Comparison of ENCODE assay signal across 23 cellular contexts in the genomic region with DNA sequence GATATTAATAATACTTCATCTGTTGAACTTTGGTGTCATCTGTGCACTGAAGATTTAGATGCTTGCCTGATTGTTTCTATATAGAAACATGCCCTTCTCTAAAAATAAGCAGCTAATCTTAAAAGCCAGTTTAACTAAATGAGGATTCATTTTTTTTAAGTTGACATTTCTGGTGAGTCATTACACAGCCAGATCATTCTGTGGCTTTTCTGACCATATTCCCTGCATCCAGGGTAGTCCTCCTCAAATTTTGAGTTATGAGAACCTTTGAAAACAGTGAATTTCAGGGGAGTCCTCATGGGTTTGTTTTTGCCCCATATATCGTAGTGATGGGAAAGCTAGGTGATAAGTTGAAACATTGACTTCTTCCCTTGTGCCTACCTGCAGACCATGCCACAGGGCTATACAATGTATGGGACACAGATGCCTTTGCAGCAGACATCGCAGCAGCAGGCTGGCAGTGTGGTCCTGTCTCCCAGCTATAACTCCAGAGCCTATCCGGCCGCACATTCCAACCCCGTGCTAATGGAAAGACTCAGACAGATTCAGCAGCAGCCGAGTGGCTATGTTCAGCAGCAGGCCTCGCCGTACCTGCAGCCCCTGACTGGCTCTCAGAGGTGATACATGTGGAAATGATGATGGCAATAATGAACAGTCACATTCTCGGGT. TPM values are rescaled to one million over a fixed set of nuclear protein-coding genes. Genes with fewer than 3 reads are reported as not detected.
A peak's percentile ranks its signal among the peaks of the same experiment; 100 is the strongest.
DNase-seq lines count a peak whose midpoint lies in the region; ATAC-seq and TF ChIP-seq lines count a peak whose summit lies in the region.
"Had no signal": no experiment of that assay in that cellular context is flagged by ENCODE, and none has a peak within 500 bp of the region (broad histone marks: within the 10 kb centered on the region; RNA-seq: fewer than 3 reads in every experiment).

No MANE protein-coding gene starts in this region.

- intact Hi-C loops in Calu3 (cut with micrococcal nuclease; ENCODE audit: unreplicated experiment) = no loop called here
- intact Hi-C loops in ovary (cut with DNase I) = no loop called here

- no peaks in the 10 kb centered on the region for H3K27me3 Mint-ChIP-seq in Calu3 (ENCODE audit: unreplicated experiment)
- H3K27me3 Mint-ChIP-seq: activated naive CD8-positive, alpha-beta T cell treated with anti-CD3 and anti-CD28 coated beads, Interleukin-2, amount 50 U/mL, for 24 hours; activated T-helper 17 cell treated with anti-CD3 and anti-CD28 coated beads, Interleukin-2, amount 50 U/mL, for 72 hours had no signal

- no peak for TF ChIP-seq EP300 in gastroesophageal sphincter (IDR thresholded peaks at IDR 0.05)
- no peak for TF ChIP-seq EP300 in ovary (IDR thresholded peaks at IDR 0.05)

- no peak overlapping the region for H3K27ac Mint-ChIP-seq in Calu3 (ENCODE audit: unreplicated experiment)
- H3K27ac Mint-ChIP-seq: activated naive CD8-positive, alpha-beta T cell treated with anti-CD3 and anti-CD28 coated beads, Interleukin-2, amount 50 U/mL, for 24 hours; activated T-helper 17 cell treated with anti-CD3 and anti-CD28 coated beads, Interleukin-2, amount 50 U/mL, for 72 hours; CD4-positive, CD25-positive, alpha-beta regulatory T cell; mesothelial cell of epicardium; natural killer cell; stimulated activated effector memory CD8-positive, alpha-beta T cell treated with anti-CD3 and anti-CD28 coated beads, Interleukin-12 subunit alpha, Interleukin-12 subunit beta, amount 100 ng/mL, for 72 hours; T-cell had no signal

- H3K27ac ChIP-seq in gastroesophageal sphincter (no peak overlapping the region), ovary (no peak overlapping the region)
- H3K27ac ChIP-seq: cardiac muscle cell, dorsolateral prefrontal cortex, parathyroid adenoma had no signal

- H3K36me3 Mint-ChIP-seq in Calu3 (ENCODE audit: insufficient read depth, unreplicated experiment) = no peaks in the 10 kb centered on the region
- H3K36me3 Mint-ChIP-seq: CD4-positive, CD25-positive, alpha-beta regulatory T cell; natural killer cell; stimulated activated effector memory CD8-positive, alpha-beta T cell treated with anti-CD3 and anti-CD28 coated beads, Interleukin-12 subunit alpha, Interleukin-12 subunit beta, amount 100 ng/mL, for 72 hours; T-cell had no signal

- BruUV-seq in Calu3 (replicated peaks; lab: Mats Ljungman, UMichigan) = no TSS peak

- DNase-seq in AG10803 (ENCODE audit: low read depth) = peak; percentile 26
- peak; percentile 65 for DNase-seq in HT1080 (ENCODE audit: low read depth)
- DNase-seq in amniotic epithelial cell (ENCODE audit: low read depth) = peak; percentile 66
- DNase-seq in Calu3 = no peak
- DNase-seq in kidney glomerular epithelial cell (lab: John Stamatoyannopoulos, UW) = no peak
- no peak for DNase-seq in activated T-cell treated with anti-CD3 and anti-CD28 coated beads for 4 hours
- DNase-seq in ovary = no peak
- DNase-seq: ACHN; activated CD4-positive, alpha-beta T cell treated with anti-CD3 and anti-CD28 coated beads for 4 hours; activated naive CD8-positive, alpha-beta T cell treated with anti-CD3 and anti-CD28 coated beads, Interleukin-2, amount 50 U/mL, for 24 hours; CD4-positive, CD25-positive, alpha-beta regulatory T cell; dorsolateral prefrontal cortex; glutamatergic neuron; natural killer cell; NCI-H510A treated with DMSO at 0.1 percent for 48 hours; T-cell had no signal

- no peaks in the 10 kb centered on the region for H3K36me3 ChIP-seq in gastroesophageal sphincter
- H3K36me3 ChIP-seq in ovary = no peaks in the 10 kb centered on the region
- H3K36me3 ChIP-seq: cardiac muscle cell had no signal

- H3K4me1 ChIP-seq in gastroesophageal sphincter (peaks cover 0 to 13% (median 0%) of the 10 kb centered on the region in 3 donors), ovary (ENCODE audit: insufficient read depth) (no peaks in the 10 kb centered on the region)
- H3K4me1 ChIP-seq: parathyroid adenoma had no signal

- ATAC-seq in gastroesophageal sphincter = peak; percentile 41
- ATAC-seq: activated naive CD8-positive, alpha-beta T cell treated with anti-CD3 and anti-CD28 coated beads, Interleukin-2, amount 50 U/mL, for 24 hours; activated T-helper 17 cell treated with anti-CD3 and anti-CD28 coated beads, Interleukin-2, amount 50 U/mL, for 72 hours; natural killer cell; sciatic nerve; stimulated activated effector memory CD8-positive, alpha-beta T cell treated with anti-CD3 and anti-CD28 coated beads, Interleukin-12 subunit alpha, Interleukin-12 subunit beta, amount 100 ng/mL, for 72 hours; T-cell had no signal

- no peaks in the 10 kb centered on the region for H3K27me3 ChIP-seq in gastroesophageal sphincter
- H3K27me3 ChIP-seq in ovary = no peaks in the 10 kb centered on the region
- H3K27me3 ChIP-seq: cardiac muscle cell, dorsolateral prefrontal cortex had no signal

- TF ChIP-seq POLR2A in gastroesophageal sphincter (IDR thresholded peaks at IDR 0.05) (no peak), ovary (IDR thresholded peaks at IDR 0.05) (no peak)

- H3K9me3 ChIP-seq in gastroesophageal sphincter (no peaks in the 10 kb centered on the region), ovary (no peaks in the 10 kb centered on the region)

- CTCF ChIA-PET in Calu3 (lab: Charles Lee) = no interaction called here

- no peak overlapping the region for H3K4me3 Mint-ChIP-seq in Calu3 (ENCODE audit: low read depth, unreplicated experiment)
- H3K4me3 Mint-ChIP-seq: activated naive CD8-positive, alpha-beta T cell treated with anti-CD3 and anti-CD28 coated beads, Interleukin-2, amount 50 U/mL, for 24 hours; activated T-helper 17 cell treated with anti-CD3 and anti-CD28 coated beads, Interleukin-2, amount 50 U/mL, for 72 hours; CD4-positive, CD25-positive, alpha-beta regulatory T cell; mesothelial cell of epicardium; natural killer cell; stimulated activated effector memory CD8-positive, alpha-beta T cell treated with anti-CD3 and anti-CD28 coated beads, Interleukin-12 subunit alpha, Interleukin-12 subunit beta, amount 100 ng/mL, for 72 hours; T-cell had no signal

- H3K9me3 Mint-ChIP-seq in Calu3 (ENCODE audit: low read depth, unreplicated experiment) = no peaks in the 10 kb centered on the region
- H3K9me3 Mint-ChIP-seq: activated naive CD8-positive, alpha-beta T cell treated with anti-CD3 and anti-CD28 coated beads, Interleukin-2, amount 50 U/mL, for 24 hours; activated T-helper 17 cell treated with anti-CD3 and anti-CD28 coated beads, Interleukin-2, amount 50 U/mL, for 72 hours; mesothelial cell of epicardium; natural killer cell; stimulated activated effector memory CD8-positive, alpha-beta T cell treated with anti-CD3 and anti-CD28 coated beads, Interleukin-12 subunit alpha, Interleukin-12 subunit beta, amount 100 ng/mL, for 72 hours had no signal

- H3K4me1 Mint-ChIP-seq in Calu3 (ENCODE audit: low read depth, unreplicated experiment) = no peaks in the 10 kb centered on the region
- H3K4me1 Mint-ChIP-seq: activated naive CD8-positive, alpha-beta T cell treated with anti-CD3 and anti-CD28 coated beads, Interleukin-2, amount 50 U/mL, for 24 hours; activated T-helper 17 cell treated with anti-CD3 and anti-CD28 coated beads, Interleukin-2, amount 50 U/mL, for 72 hours; CD4-positive, CD25-positive, alpha-beta regulatory T cell; mesothelial cell of epicardium; natural killer cell; stimulated activated effector memory CD8-positive, alpha-beta T cell treated with anti-CD3 and anti-CD28 coated beads, Interleukin-12 subunit alpha, Interleukin-12 subunit beta, amount 100 ng/mL, for 72 hours; T-cell had no signal

- no peak for TF ChIP-seq CTCF in AG10803 (conservative IDR thresholded peaks at IDR 0.05; ENCODE audit: low read length)
- no peak for TF ChIP-seq CTCF in gastroesophageal sphincter (IDR thresholded peaks at IDR 0.05)
- no peak for TF ChIP-seq CTCF in Calu3 (IDR thresholded peaks at IDR 0.05; ENCODE audit: unreplicated experiment)
- TF ChIP-seq CTCF in ovary (IDR thresholded peaks at IDR 0.05) = no peak

- WGBS in gastroesophageal sphincter (ENCODE audit: low coverage in 1 of 2), 2 donors = 64% methylated on average over 5 of the region's 9 CpGs; no CpG with 5 or more reads in 1 of the 2 donors
- WGBS in ovary, 3 donors = 85 to 88% (median 86%) methylated on average over 9 of the region's 9 CpGs

- no peak overlapping the region for H3K4me3 ChIP-seq in AG10803 (ENCODE audit: low read length)
- H3K4me3 ChIP-seq in gastroesophageal sphincter = no peak overlapping the region
- no peak overlapping the region for H3K4me3 ChIP-seq in ovary
- H3K4me3 ChIP-seq: cardiac muscle cell, dorsolateral prefrontal cortex had no signal

RNA-seq across cellular contexts. Expression of gene P2RY12, which starts 26.5 kb away (rescaled TPM):
- total RNA-seq in HT1080 (2014; rRNA removed; shearing (Covaris generic)) = not detected in 2 replicates
- polyA plus RNA-seq in HT1080 (2015; cell fraction: cytosol; rRNA removed) = not detected in 2 replicates
- not detected in 2 replicates for polyA plus RNA-seq in HT1080 (2015; cell fraction: nucleus; rRNA removed)
- 1 to 10 TPM in 2 of 4 donors, under 1 TPM in 2; 0.31 to 7.8 (median 3.7) TPM for total RNA-seq in gastroesophageal sphincter
- not detected in 2 replicates for total RNA-seq in Calu3 (2022)
- 1 to 10 TPM in 3 of 7 donors, under 1 TPM in 4; 0.22 to 1.7 (median 0.69) TPM for total RNA-seq in ovary
- 1 to 10 TPM in 1 of 2 donors, under 1 TPM in 1; 0.19 to 1.3 TPM for polyA plus RNA-seq in ovary
- total RNA-seq: activated T-helper 17 cell treated with anti-CD3 and anti-CD28 coated beads, Interleukin-2, amount 50 U/mL, for 72 hours; cardiac muscle cell; mesothelial cell of epicardium had no signal
- polyA plus RNA-seq: CD4-positive, CD25-positive, alpha-beta regulatory T cell had no signal

RNA-seq across cellular contexts. Expression of gene IGSF10, which starts 49.8 kb away (rescaled TPM):
- total RNA-seq in HT1080 (2014; rRNA removed; shearing (Covaris generic)) = under 0.01 and 0.02 TPM in 2 replicates
- polyA plus RNA-seq in HT1080 (2015; cell fraction: cytosol; rRNA removed) = 0.03 TPM in 1 of 2 replicates, not detected in the other
- polyA plus RNA-seq in HT1080 (2015; cell fraction: nucleus; rRNA removed) = 0.12 and 0.36 TPM in 2 replicates
- 1 to 10 TPM; 1.4 to 8.3 (median 2.4) TPM for total RNA-seq in gastroesophageal sphincter
- total RNA-seq in Calu3 (2022) = 0.24 and 0.29 TPM in 2 replicates
- total RNA-seq in ovary = 10 to 100 TPM; 12.1 to 59.5 (median 36.7) TPM
- polyA plus RNA-seq in ovary = 10 to 100 TPM; 25.4 to 27.4 TPM
- total RNA-seq: CD4-positive, CD25-positive, alpha-beta regulatory T cell had no signal
- polyA plus RNA-seq: cardiac muscle cell had no signal

Comparison
In these comparisons a context has a peak if more than half of its experiments do, and no peak if none do; other contexts are left out.
1. DNase-seq: peak in AG10803 (single experiment), HT1080 (single experiment) and amniotic epithelial cell (single experiment); none in Calu3 (single experiment), kidney glomerular epithelial cell (single experiment), activated T-cell treated with anti-CD3 and anti-CD28 coated beads for 4 hours (single experiment) and ovary (0 of 5).